ENCODE assay signal across 9 cellular contexts in the genomic region with DNA sequence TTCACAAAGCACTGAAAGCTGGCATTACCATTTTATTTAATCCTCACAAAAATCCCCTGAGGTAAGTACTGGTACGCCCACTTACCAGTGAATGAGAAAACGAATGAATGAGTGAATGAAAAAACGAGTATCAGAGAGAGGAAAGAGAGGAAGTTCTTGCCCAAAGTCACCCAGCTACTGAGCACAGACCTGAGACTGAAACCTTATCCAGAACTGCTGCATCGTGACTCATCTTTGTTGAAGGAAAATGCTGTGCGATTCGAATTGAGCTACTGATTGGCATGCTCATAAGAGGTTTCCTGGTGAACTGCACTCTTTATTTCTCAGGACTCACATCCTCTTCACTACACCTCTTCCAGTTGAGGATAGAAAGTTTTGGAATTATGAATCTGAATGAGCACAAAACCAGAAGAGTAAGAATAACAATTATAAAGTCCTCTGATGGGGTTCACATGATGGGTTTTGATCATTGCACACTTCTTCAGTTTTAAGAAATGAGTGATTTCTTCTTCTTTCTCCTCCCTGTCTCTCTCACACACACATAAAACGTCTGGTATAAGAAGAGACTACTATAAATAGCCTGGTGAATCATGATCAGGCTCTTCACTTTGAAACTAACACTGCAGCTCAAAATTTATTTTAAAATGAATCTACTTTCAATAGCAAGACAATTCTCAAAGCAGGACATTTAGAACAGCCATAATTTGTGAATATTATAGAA. TPM values are rescaled to one million over a fixed set of nuclear protein-coding genes. Genes with fewer than 3 reads are reported as not detected.
A peak's percentile ranks its signal among the peaks of the same experiment; 100 is the strongest.
DNase-seq lines count a peak whose midpoint lies in the region; ATAC-seq and TF ChIP-seq lines count a peak whose summit lies in the region.
"Had no signal": no experiment of that assay in that cellular context is flagged by ENCODE, and none has a peak within 500 bp of the region (broad histone marks: within the 10 kb centered on the region; RNA-seq: fewer than 3 reads in every experiment).

No MANE protein-coding gene starts in this region.

- H3K27ac Mint-ChIP-seq in activated CD4-positive, alpha-beta T cell treated with anti-CD3 and anti-CD28 coated beads for 36 hours = peak overlapping the region; percentile 94
- peak overlapping the region; percentile 5 to 41 for H3K27ac Mint-ChIP-seq in T-cell

- H3K27me3 Mint-ChIP-seq in activated CD4-positive, alpha-beta T cell treated with anti-CD3 and anti-CD28 coated beads for 36 hours = no peaks in the 10 kb centered on the region
- H3K27me3 Mint-ChIP-seq in T-cell = no peaks in the 10 kb centered on the region

- peak; percentile 67 for ATAC-seq in activated CD4-positive, alpha-beta T cell treated with anti-CD3 and anti-CD28 coated beads for 36 hours
- peak; percentile 34 for ATAC-seq in HG03097 (IDR thresholded peaks at IDR 0.05; ENCODE audit: low FRiP score, unreplicated experiment)
- peak in 2 of 4 experiments; percentile 33 to 43 for ATAC-seq in T-cell (replicated peaks in 1 of 4)

- H3K9me3 Mint-ChIP-seq in activated CD4-positive, alpha-beta T cell treated with anti-CD3 and anti-CD28 coated beads for 36 hours (ENCODE audit: low read depth) = no peaks in the 10 kb centered on the region
- H3K9me3 Mint-ChIP-seq in T-cell = no peaks in the 10 kb centered on the region

- peak overlapping the region in 1 of 2 donors; percentile 16 for H3K4me3 ChIP-seq in foreskin fibroblast (ENCODE audit: low read depth in 1 of 2, low read length in 2 of 2)

- peaks cover 87% of the 10 kb centered on the region for H3K4me1 Mint-ChIP-seq in activated CD4-positive, alpha-beta T cell treated with anti-CD3 and anti-CD28 coated beads for 36 hours
- H3K4me1 Mint-ChIP-seq in T-cell = peaks cover 72 to 75% (median 73%) of the 10 kb centered on the region in 3 donors

- intact Hi-C loops in activated CD4-positive, alpha-beta T cell treated with anti-CD3 and anti-CD28 coated beads for 36 hours (cut with DNase I, micrococcal nuclease) = loop anchor here (1.0 to 10.0 kb wide), 17 partner anchors 7 to 1055 kb away; partner anchors contain the start of genes SERBP1 (in 2 of the 2) and GADD45A (in 1 of the 2)

- DNase-seq in activated CD4-positive, alpha-beta T cell treated with anti-CD3 and anti-CD28 coated beads for 36 hours = peak; percentile 67
- DNase-seq in activated CD4-positive, alpha-beta T cell treated with anti-CD3 and anti-CD28 coated beads for 1 hour = no peak
- DNase-seq in T-cell (no peak), foreskin fibroblast (peak; percentile 49 to 65), NCI-H69 (lab: John Stamatoyannopoulos, UW) (no peak), COR-L47 (lab: John Stamatoyannopoulos, UW) (no peak), NCI-H2081 (lab: John Stamatoyannopoulos, UW) (no peak)
- DNase-seq: DND-41 had no signal

- CTCF ChIA-PET in activated CD4-positive, alpha-beta T cell treated with anti-CD3 and anti-CD28 coated beads for 36 hours (lab: Charles Lee) = interaction anchor here (0.7 to 3.3 kb wide), 17 partner anchors 8 to 176 kb away, joined by 3 to 16 read pairs (median 4); partner anchors contain the start of gene IL12RB2
- CTCF ChIA-PET in T-cell (lab: Charles Lee) = interaction anchor here in 1 of 2 donors (0.7 kb wide), 2 partner anchors 9 to 190 kb away, joined by 3 to 4 read pairs; no protein-coding TSS in a partner anchor

- peak overlapping the region; percentile 40 for H3K4me3 Mint-ChIP-seq in activated CD4-positive, alpha-beta T cell treated with anti-CD3 and anti-CD28 coated beads for 36 hours
- no peak overlapping the region for H3K4me3 Mint-ChIP-seq in T-cell

- POLR2A ChIA-PET in activated CD4-positive, alpha-beta T cell treated with anti-CD3 and anti-CD28 coated beads for 36 hours (lab: Charles Lee) = interaction anchor here (0.6 to 2.9 kb wide), 16 partner anchors 11 to 345 kb away, joined by 3 to 38 read pairs (median 6); partner anchors contain the start of genes GADD45A and SERBP1
- POLR2A ChIA-PET in T-cell (lab: Charles Lee) = interaction anchor here in 1 of 2 donors (0.5 to 0.7 kb wide), 2 partner anchors 67 to 89 kb away, joined by 3 to 4 read pairs; no protein-coding TSS in a partner anchor

- TF ChIP-seq CTCF in foreskin fibroblast (IDR thresholded peaks at IDR 0.05; ENCODE audit: low read depth, low read length) = no peak

- peaks cover 78% of the 10 kb centered on the region for H3K36me3 Mint-ChIP-seq in activated CD4-positive, alpha-beta T cell treated with anti-CD3 and anti-CD28 coated beads for 36 hours (ENCODE audit: low read depth)
- H3K36me3 Mint-ChIP-seq in T-cell = no peaks in the 10 kb centered on the region

RNA-seq across cellular contexts. Expression of gene IL12RB2, which starts 32.1 kb away (rescaled TPM):
- total RNA-seq in activated CD4-positive, alpha-beta T cell treated with anti-CD3 and anti-CD28 coated beads for 36 hours = 10 to 100 TPM; 77.9 to 99.2 TPM
- 1 to 10 TPM; 1.3 to 3.5 (median 2.9) TPM for total RNA-seq in T-cell

Comparison
In these comparisons a context has a peak if more than half of its experiments do, and no peak if none do; other contexts are left out.
1. DNase-seq: peak in activated CD4-positive, alpha-beta T cell treated with anti-CD3 and anti-CD28 coated beads for 36 hours (single experiment) and foreskin fibroblast (2 of 2); none in activated CD4-positive, alpha-beta T cell treated with anti-CD3 and anti-CD28 coated beads for 1 hour (single experiment), T-cell (0 of 34), NCI-H69 (single experiment), COR-L47 (single experiment) and NCI-H2081 (0 of 2).
2. RNA of gene IL12RB2, which starts 32.1 kb away (total RNA-seq): 77.9 to 99.2 TPM in activated CD4-positive, alpha-beta T cell treated with anti-CD3 and anti-CD28 coated beads for 36 hours; 1.3 to 3.5 TPM in T-cell; every median in the first group is over 10 times any median in the second.